Comparison of ENCODE assay signal across 8 cellular contexts in the genomic region with DNA sequence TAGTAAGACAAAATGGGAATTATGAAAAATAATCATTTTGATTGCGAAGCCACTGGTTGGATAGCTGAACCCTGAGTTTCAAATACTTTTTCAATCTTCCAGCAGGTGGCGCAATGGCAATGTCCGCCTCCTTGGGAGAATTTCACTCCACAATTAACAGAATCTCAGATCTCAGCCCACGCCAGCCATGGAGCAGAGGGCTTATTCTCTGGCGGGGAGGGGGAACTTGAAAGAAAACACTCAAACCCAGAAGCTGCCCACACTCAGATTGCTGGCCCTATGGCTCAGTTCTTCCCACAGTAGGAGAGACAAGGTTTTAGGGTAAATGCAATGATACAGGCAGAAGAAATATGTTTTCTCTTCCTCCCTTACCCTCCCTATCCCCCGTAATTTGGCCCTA. TPM values are rescaled to one million over a fixed set of nuclear protein-coding genes. Genes with fewer than 3 reads are reported as not detected.
A peak's percentile ranks its signal among the peaks of the same experiment; 100 is the strongest.
DNase-seq lines count a peak whose midpoint lies in the region; ATAC-seq and TF ChIP-seq lines count a peak whose summit lies in the region.

No MANE protein-coding gene starts in this region.

- H3K4me1 Mint-ChIP-seq in activated T-helper 1 cell treated with anti-CD3 and anti-CD28 coated beads, Interleukin-12 subunit alpha, Interleukin-12 subunit beta, Interleukin-2, Interleukin-4 antibody, amounts not matched to agents 30 ng/mL and 10 ng/mL and 1 ng/mL, durations not matched to agents 14 hours and 24 hours and 36 hours (ENCODE audit: low read depth): no peaks in the 10 kb centered on the region

- no peaks in the 10 kb centered on the region for H3K9me3 Mint-ChIP-seq in activated T-helper 1 cell treated with anti-CD3 and anti-CD28 coated beads, Interleukin-12 subunit alpha, Interleukin-12 subunit beta, Interleukin-2, Interleukin-4 antibody, amounts not matched to agents 30 ng/mL and 10 ng/mL and 1 ng/mL, durations not matched to agents 14 hours and 24 hours and 36 hours

- no peak overlapping the region for H3K27ac Mint-ChIP-seq in activated T-helper 1 cell treated with anti-CD3 and anti-CD28 coated beads, Interleukin-12 subunit alpha, Interleukin-12 subunit beta, Interleukin-2, Interleukin-4 antibody, amounts not matched to agents 30 ng/mL and 10 ng/mL and 1 ng/mL, durations not matched to agents 14 hours and 24 hours and 36 hours

- H3K36me3 Mint-ChIP-seq in activated T-helper 1 cell treated with anti-CD3 and anti-CD28 coated beads, Interleukin-12 subunit alpha, Interleukin-12 subunit beta, Interleukin-2, Interleukin-4 antibody, amounts not matched to agents 30 ng/mL and 10 ng/mL and 1 ng/mL, durations not matched to agents 14 hours and 24 hours and 36 hours (ENCODE audit: low read depth): no peaks in the 10 kb centered on the region

- no peak overlapping the region for H3K4me3 ChIP-seq in OCI-LY7 (ENCODE audit: low read depth, low read length, poor library complexity, severe bottlenecking)
- H3K4me3 ChIP-seq in fibroblast of the aortic adventitia (ENCODE audit: low read depth, low read length): no peak overlapping the region
- H3K4me3 ChIP-seq in tibial artery: no peak overlapping the region

- H3K27me3 Mint-ChIP-seq in activated T-helper 1 cell treated with anti-CD3 and anti-CD28 coated beads, Interleukin-12 subunit alpha, Interleukin-12 subunit beta, Interleukin-2, Interleukin-4 antibody, amounts not matched to agents 30 ng/mL and 10 ng/mL and 1 ng/mL, durations not matched to agents 14 hours and 24 hours and 36 hours (ENCODE audit: insufficient read depth): peaks cover 21% of the 10 kb centered on the region

- H3K79me2 ChIP-seq in OCI-LY7 (ENCODE audit: insufficient read depth, low read depth, low read length): no peaks in the 10 kb centered on the region

- no peaks in the 10 kb centered on the region for H3K36me3 ChIP-seq in OCI-LY7 (ENCODE audit: insufficient read depth, low read length)
- no peaks in the 10 kb centered on the region for H3K36me3 ChIP-seq in tibial artery

- no peak overlapping the region for H2AFZ ChIP-seq in OCI-LY7 (ENCODE audit: low read length)

- intact Hi-C loops in OCI-LY7 (cut with micrococcal nuclease; ENCODE audit: unreplicated experiment) (loop anchor here (1.0 to 2.0 kb wide), 2 partner anchors 124 to 245 kb away; no protein-coding TSS in a partner anchor), tibial artery (cut with DNase I; ENCODE audit: low total_unique reads) (no loop called here)
- intact Hi-C loops in activated T-helper 1 cell treated with anti-CD3 and anti-CD28 coated beads, Interleukin-12 subunit alpha, Interleukin-12 subunit beta, Interleukin-2, Interleukin-4 antibody, amounts not matched to agents 30 ng/mL and 10 ng/mL and 1 ng/mL, durations not matched to agents 14 hours and 24 hours and 36 hours (cut with micrococcal nuclease): loop anchor here (1.0 to 10.0 kb wide), 2 partner anchors 73 to 124 kb away; no protein-coding TSS in a partner anchor

- H3K27me3 ChIP-seq in tibial artery: peaks cover 0 to 25% of the 10 kb centered on the region in 2 donors

- POLR2A ChIA-PET in OCI-LY7 (lab: Charles Lee): interaction anchor here (0.6 kb wide), 2 partner anchors 12 to 123 kb away, joined by 3 read pairs; no protein-coding TSS in a partner anchor

- no TSS peak for BruUV-seq in OCI-LY7 (replicated peaks; lab: Mats Ljungman, UMichigan)

- TF ChIP-seq CTCF in OCI-LY7 (conservative IDR thresholded peaks at IDR 0.05; ENCODE audit: low read length) (peak; percentile 85), fibroblast of the aortic adventitia (IDR thresholded peaks at IDR 0.05; ENCODE audit: insufficient read depth, low read length) (peak; percentile 66), omental fat pad (IDR thresholded peaks at IDR 0.05) (peak in 1 of 3 donors; percentile 57), tibial artery (IDR thresholded peaks at IDR 0.05) (peak; percentile 73 to 81)

- no peak overlapping the region for H3K4me3 Mint-ChIP-seq in activated T-helper 1 cell treated with anti-CD3 and anti-CD28 coated beads, Interleukin-12 subunit alpha, Interleukin-12 subunit beta, Interleukin-2, Interleukin-4 antibody, amounts not matched to agents 30 ng/mL and 10 ng/mL and 1 ng/mL, durations not matched to agents 14 hours and 24 hours and 36 hours

- peak; percentile 49 for ATAC-seq in HG02938 (IDR thresholded peaks at IDR 0.05; ENCODE audit: unreplicated experiment)
- no peak for ATAC-seq in omental fat pad (ENCODE audit: low FRiP score)
- ATAC-seq in GM21825 (IDR thresholded peaks at IDR 0.05; ENCODE audit: unreplicated experiment): no peak

- H3K9me2 ChIP-seq in OCI-LY7 (ENCODE audit: insufficient read depth, low read length): no peaks in the 10 kb centered on the region

- CTCF ChIA-PET in OCI-LY7 (lab: Charles Lee; ENCODE audit: unreplicated experiment): no interaction called here

- no peak overlapping the region for H3K4me2 ChIP-seq in OCI-LY7 (ENCODE audit: low read length)

- H3K4me1 ChIP-seq in OCI-LY7 (ENCODE audit: insufficient read depth, low read length, poor library complexity, severe bottlenecking) (no peaks in the 10 kb centered on the region), tibial artery (no peaks in the 10 kb centered on the region)

- peak; percentile 41 for DNase-seq in ELF-1 (ENCODE audit: low read depth, low spot score)
- peak; percentile 42 for DNase-seq in OCI-LY7 (ENCODE audit: low spot score)
- peak; percentile 28 for DNase-seq in activated T-helper 1 cell treated with anti-CD3 and anti-CD28 coated beads, Interleukin-12 subunit alpha, Interleukin-12 subunit beta, Interleukin-2, Interleukin-4 antibody, amounts not matched to agents 30 ng/mL and 10 ng/mL and 1 ng/mL, durations not matched to agents 14 hours and 24 hours and 36 hours (ENCODE audit: low spot score)
- DNase-seq in fibroblast of the aortic adventitia (ENCODE audit: low read depth): peak; percentile 74
- DNase-seq in omental fat pad (ENCODE audit: low spot score): peak; percentile 31
- peak; percentile 33 to 68 for DNase-seq in tibial artery

- no peaks in the 10 kb centered on the region for H4K20me1 ChIP-seq in OCI-LY7 (ENCODE audit: insufficient read depth, low read length)

- H3K27ac ChIP-seq in OCI-LY7 (ENCODE audit: low read depth, low read length, poor library complexity, severe bottlenecking) (no peak overlapping the region), tibial artery (no peak overlapping the region)

- no peaks in the 10 kb centered on the region for H3K9me3 ChIP-seq in OCI-LY7 (ENCODE audit: low read length)
- no peaks in the 10 kb centered on the region for H3K9me3 ChIP-seq in tibial artery

RNA-seq across cellular contexts. Expression of gene RCN1, which starts 38.7 kb away (rescaled TPM):
- total RNA-seq in OCI-LY7 (2014; rRNA removed; shearing (Covaris generic)): not detected in 2 replicates
- total RNA-seq in OCI-LY7 (2022) (0.74 TPM in 1 of 2 replicates, not detected in the other), fibroblast of the aortic adventitia (ENCODE audit: low replicate concordance) (317 and 427 TPM in 2 replicates), omental fat pad (100 to 1,000 TPM in 1 of 4 donors, 10 to 100 TPM in 3; 75.3 to 117 (median 90.5) TPM)
- 30.9 and 36.5 TPM in 2 replicates for total RNA-seq in activated T-helper 1 cell treated with anti-CD3 and anti-CD28 coated beads, Interleukin-12 subunit alpha, Interleukin-12 subunit beta, Interleukin-2, Interleukin-4 antibody, amounts not matched to agents 30 ng/mL and 10 ng/mL and 1 ng/mL, durations not matched to agents 14 hours and 24 hours and 36 hours

Comparison
In these comparisons a context has a peak if more than half of its experiments do, and no peak if none do; other contexts are left out.
1. RNA of gene RCN1, which starts 38.7 kb away (total RNA-seq): 317 to 427 TPM in fibroblast of the aortic adventitia, 75.3 to 117 TPM in omental fat pad and 30.9 to 36.5 TPM in activated T-helper 1 cell treated with anti-CD3 and anti-CD28 coated beads, Interleukin-12 subunit alpha, Interleukin-12 subunit beta, Interleukin-2, Interleukin-4 antibody, amounts not matched to agents 30 ng/mL and 10 ng/mL and 1 ng/mL, durations not matched to agents 14 hours and 24 hours and 36 hours; 0.74 TPM in OCI-LY7; every median in the first group is over 10 times any median in the second.
2. Peak in every context shown above with its lines, with median percentiles within 50 percentile points of each other: DNase-seq.